In genomic region chr7:79149831-79150230, GRCh38 we compare ENCODE assay signal across 29 cellular contexts.
"Had no signal": no experiment of that assay in that cellular context is flagged by ENCODE, and none has a peak within 500 bp of the region (broad histone marks: within the 10 kb centered on the region; RNA-seq: fewer than 3 reads in every experiment).

No MANE protein-coding gene starts in this region.

- H3K4me3 Mint-ChIP-seq: activated T-cell treated with anti-CD3 and anti-CD28 coated beads, Interleukin-2, amount 50 U/mL, for 72 hours; effector memory CD8-positive, alpha-beta T cell; nephron progenitor cell; stimulated activated memory B cell treated with anti-CD40 and anti-IgM and Interleukin-4, amounts not matched to agents 10 μg/mL and 1 μg/mL and 100 μg/mL, for 72 hours; stimulated activated naive CD8-positive, alpha-beta T cell treated with anti-CD3 and anti-CD28 coated beads, Interleukin-15, amount 100 ng/mL, for 72 hours; type B pancreatic cell had no signal

- H3K27me3 ChIP-seq: body of pancreas, cardiac muscle cell, left lung, ovary, vagina had no signal

- H3K27me3 Mint-ChIP-seq: effector memory CD8-positive, alpha-beta T cell; progenitor cell of endocrine pancreas; stimulated activated memory B cell treated with anti-CD40 and anti-IgM and Interleukin-4, amounts not matched to agents 10 μg/mL and 1 μg/mL and 100 μg/mL, for 72 hours; stimulated activated naive CD8-positive, alpha-beta T cell treated with anti-CD3 and anti-CD28 coated beads, Interleukin-15, amount 100 ng/mL, for 72 hours; type B pancreatic cell had no signal

- H3K4me1 Mint-ChIP-seq: nephron progenitor cell; stimulated activated memory B cell treated with anti-CD40 and anti-IgM and Interleukin-4, amounts not matched to agents 10 μg/mL and 1 μg/mL and 100 μg/mL, for 72 hours; stimulated activated naive CD8-positive, alpha-beta T cell treated with anti-CD3 and anti-CD28 coated beads, Interleukin-15, amount 100 ng/mL, for 72 hours had no signal

- H3K4me3 ChIP-seq: body of pancreas, cardiac muscle cell, left lung, lung, ovary, skin epidermis, vagina had no signal

- DNase-seq: activated CD4-positive, alpha-beta T cell treated with anti-CD3 and anti-CD28 coated beads for 4 hours; activated CD4-positive, alpha-beta T cell treated with anti-CD3 and anti-CD28 coated beads, Interleukin-2, amount 50 U/mL, for 4 hours; activated naive CD4-positive, alpha-beta T cell; activated T-cell treated with anti-CD3 and anti-CD28 coated beads for 4 hours; activated T-cell treated with anti-CD3 and anti-CD28 coated beads, Interleukin-2, amount 50 U/mL, for 72 hours; aorta; body of pancreas; cortex of kidney; effector memory CD8-positive, alpha-beta T cell; foreskin melanocyte; left lung; nephron progenitor cell; ovary; stimulated activated CD4-positive, alpha-beta T cell treated with anti-CD3 and anti-CD28 coated beads, Interleukin-12 subunit alpha, Interleukin-12 subunit beta, amount 100 ng/mL, for 4 hours; stimulated activated CD4-positive, alpha-beta T cell treated with anti-CD3 and anti-CD28 coated beads, Interleukin-4, amount 100 ng/mL, for 4 hours; stimulated activated CD8-positive, alpha-beta memory T cell treated with anti-CD3 and anti-CD28 coated beads, Interleukin-4, amount 100 ng/mL, for 48 hours; stimulated activated naive CD8-positive, alpha-beta T cell treated with anti-CD3 and anti-CD28 coated beads, Interleukin-15, amount 100 ng/mL, for 72 hours; substantia nigra had no signal

- H3K27ac ChIP-seq: body of pancreas, cardiac muscle cell, left lung, ovary, skin epidermis, vagina had no signal

- H3K9me3 Mint-ChIP-seq: nephron progenitor cell; stimulated activated naive CD8-positive, alpha-beta T cell treated with anti-CD3 and anti-CD28 coated beads, Interleukin-15, amount 100 ng/mL, for 72 hours; type B pancreatic cell had no signal

- H3K27ac Mint-ChIP-seq: activated naive CD4-positive, alpha-beta T cell treated with anti-CD3 and anti-CD28 coated beads, Interleukin-2, amount 50 U/mL, for 72 hours; activated T-cell treated with anti-CD3 and anti-CD28 coated beads, Interleukin-2, amount 50 U/mL, for 72 hours; effector memory CD8-positive, alpha-beta T cell; nephron progenitor cell; progenitor cell of endocrine pancreas; stimulated activated memory B cell treated with anti-CD40 and anti-IgM and Interleukin-4, amounts not matched to agents 10 μg/mL and 1 μg/mL and 100 μg/mL, for 72 hours; stimulated activated naive CD8-positive, alpha-beta T cell treated with anti-CD3 and anti-CD28 coated beads, Interleukin-15, amount 100 ng/mL, for 72 hours; type B pancreatic cell had no signal

- ATAC-seq: activated naive CD4-positive, alpha-beta T cell treated with anti-CD3 and anti-CD28 coated beads, Interleukin-2, amount 50 U/mL, for 72 hours; activated T-cell treated with anti-CD3 and anti-CD28 coated beads, Interleukin-2, amount 50 U/mL, for 72 hours; body of pancreas; effector memory CD8-positive, alpha-beta T cell; left lung; sciatic nerve; stimulated activated memory B cell treated with anti-CD40 and anti-IgM and Interleukin-4, amounts not matched to agents 10 μg/mL and 1 μg/mL and 100 μg/mL, for 72 hours; stimulated activated naive CD8-positive, alpha-beta T cell treated with anti-CD3 and anti-CD28 coated beads, Interleukin-15, amount 100 ng/mL, for 72 hours had no signal

- H3K4me1 ChIP-seq: body of pancreas, left lung, vagina had no signal

- FAIRE-seq: endothelial cell of umbilical vein, islet of Langerhans had no signal

- H3K9me3 ChIP-seq: body of pancreas, left lung, ovary, vagina had no signal

- H3K36me3 Mint-ChIP-seq: activated naive CD4-positive, alpha-beta T cell treated with anti-CD3 and anti-CD28 coated beads, Interleukin-2, amount 50 U/mL, for 72 hours; stimulated activated memory B cell treated with anti-CD40 and anti-IgM and Interleukin-4, amounts not matched to agents 10 μg/mL and 1 μg/mL and 100 μg/mL, for 72 hours; type B pancreatic cell had no signal

- H3K36me3 ChIP-seq: cardiac muscle cell, left lung, ovary, vagina had no signal
